ENCODE assay signal across 22 cellular contexts in the genomic region with DNA sequence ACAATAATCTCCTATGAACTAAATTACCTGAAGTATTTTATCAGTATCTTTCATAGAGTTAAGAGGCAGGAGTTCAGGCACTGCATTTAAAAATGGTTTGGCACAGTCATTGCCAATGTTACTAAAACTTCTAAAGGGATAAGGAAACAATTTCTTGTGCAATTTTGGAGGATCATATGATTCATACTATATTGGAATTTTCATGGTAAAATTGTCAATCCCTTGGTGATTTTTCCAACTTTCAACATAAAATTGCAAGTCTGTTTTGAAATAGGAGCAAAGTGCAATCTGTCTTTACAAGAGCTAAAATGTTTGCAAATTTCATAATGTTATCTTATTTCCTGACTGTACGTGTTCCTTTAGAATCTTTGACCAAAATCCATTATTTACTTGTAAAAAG.
"Had no signal": no experiment of that assay in that cellular context is flagged by ENCODE, and none has a peak within 500 bp of the region (broad histone marks: within the 10 kb centered on the region; RNA-seq: fewer than 3 reads in every experiment).

No MANE protein-coding gene starts in this region.

- ATAC-seq: heart right ventricle; left lung; sciatic nerve; stimulated activated naive B cell treated with anti-CD40 and anti-IgM and Interleukin-4, amounts not matched to agents 10 μg/mL and 1 μg/mL and 100 μg/mL, for 72 hours had no signal

- H3K27me3 ChIP-seq: esophagus squamous epithelium, heart right ventricle, left lung, stomach, tibial nerve had no signal

- H3K27ac ChIP-seq: epithelial cell of prostate, esophagus squamous epithelium, heart right ventricle, left lung, stomach, tibial nerve had no signal

- H3K9me3 ChIP-seq: esophagus squamous epithelium, heart right ventricle, left lung, stomach, tibial nerve had no signal

- H3K4me1 ChIP-seq: esophagus squamous epithelium, heart right ventricle, left lung, stomach, tibial nerve had no signal

- H3K36me3 ChIP-seq: esophagus squamous epithelium, heart right ventricle, left lung, stomach, tibial nerve had no signal

- DNase-seq: activated CD4-positive, alpha-beta memory T cell treated with anti-CD3 and anti-CD28 coated beads, Interleukin-2, amount 10 ng/mL, durations not matched to agents 7 days and 5 days; activated CD4-positive, alpha-beta T cell treated with anti-CD3 and anti-CD28 coated beads for 1 hour; activated CD4-positive, alpha-beta T cell treated with anti-CD3 and anti-CD28 coated beads, Interleukin-2, amount 10 ng/mL, durations not matched to agents 7 days and 5 days; activated CD8-positive, alpha-beta memory T cell treated with anti-CD3 and anti-CD28 coated beads, Interleukin-2, amount 50 U/mL, for 48 hours; activated gamma-delta T cell treated with Interleukin-2 at 50 U/mL for 16 hours; activated naive CD4-positive, alpha-beta T cell treated with anti-CD3 and anti-CD28 coated beads, Interleukin-2, amount 50 U/mL, for 16 hours; activated T-cell treated with anti-CD3 and anti-CD28 coated beads, Interleukin-2, amount 50 U/mL, for 24 hours; dermis blood vessel endothelial cell; effector CD4-positive, alpha-beta T cell; esophagus squamous epithelium; foreskin melanocyte; heart right ventricle; left lung; stimulated activated CD4-positive, alpha-beta T cell treated with anti-CD3 and anti-CD28 coated beads, Interleukin-15, amount 100 ng/mL, for 24 hours; stimulated activated CD4-positive, alpha-beta T cell treated with anti-CD3 and anti-CD28 coated beads, Interleukin-2, amount 100 ng/mL, for 24 hours; stimulated activated naive B cell treated with anti-CD40 and anti-IgM and Interleukin-4, amounts not matched to agents 10 μg/mL and 1 μg/mL and 100 μg/mL, for 72 hours; stomach; T-helper 2 cell had no signal

- H3K4me3 ChIP-seq: esophagus squamous epithelium, heart right ventricle, left lung, lung, stomach, tibial nerve had no signal
